ENCODE assay signal across 1 cellular context in the genomic region with DNA sequence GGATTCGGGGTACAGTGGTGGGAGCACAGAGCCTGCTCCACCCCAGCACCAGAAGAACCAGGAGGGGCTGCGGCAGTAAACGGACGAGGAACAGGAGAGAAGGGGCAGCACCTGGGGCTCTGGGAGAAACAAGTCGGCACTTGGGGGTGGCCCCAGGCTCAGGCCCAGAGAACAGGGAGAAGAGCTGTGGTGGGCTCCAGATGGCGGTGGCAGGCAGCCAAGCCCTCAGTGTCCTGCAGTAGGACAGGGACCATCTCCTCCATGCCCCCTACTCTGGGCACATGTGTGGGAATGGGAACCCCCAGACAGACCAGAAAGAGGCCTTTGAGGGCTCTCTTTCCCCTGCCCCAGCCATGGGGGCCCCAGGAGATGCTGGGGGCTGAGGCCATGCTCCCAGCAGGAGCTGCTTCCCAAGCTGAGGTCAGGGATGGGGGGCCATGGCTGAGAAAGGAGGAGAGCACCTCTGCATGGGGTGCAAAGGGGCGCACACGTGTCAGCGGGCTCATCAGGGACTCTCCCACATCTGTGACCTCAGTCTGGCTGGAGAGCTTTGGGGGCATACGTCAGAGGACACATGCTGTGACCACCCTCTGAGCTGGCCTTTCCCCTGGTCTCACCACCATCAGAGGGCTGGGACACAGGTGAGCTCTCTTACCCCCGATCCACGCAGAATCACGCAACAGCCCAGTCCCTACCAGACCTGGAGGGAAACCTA.
TF ChIP-seq lines count a peak whose summit lies in the region.

No MANE protein-coding gene starts in this region.

TF ChIP-seq in SK-N-SH treated with all-trans-retinoic acid at 6 μM for 48 hours, 23 proteins besides CTCF, POLR2A, EP300 and RAD21 (continued from another document):
- TF ChIP-seq ESRRG (CRISPR knock-in tag; IDR thresholded peaks at IDR 0.05) (no peak), OSR1 (CRISPR knock-in tag; IDR thresholded peaks at IDR 0.05) (no peak), ZNF565 (CRISPR knock-in tag; conservative IDR thresholded peaks at IDR 0.05; ENCODE audit: low read depth) (no peak)
TF ChIP-seq in SK-N-SH treated with all-trans-retinoic acid at 6 μM for 48 hours: peak in this region for 0.
